ENCODE assay signal across 32 cellular contexts in the genomic region with DNA sequence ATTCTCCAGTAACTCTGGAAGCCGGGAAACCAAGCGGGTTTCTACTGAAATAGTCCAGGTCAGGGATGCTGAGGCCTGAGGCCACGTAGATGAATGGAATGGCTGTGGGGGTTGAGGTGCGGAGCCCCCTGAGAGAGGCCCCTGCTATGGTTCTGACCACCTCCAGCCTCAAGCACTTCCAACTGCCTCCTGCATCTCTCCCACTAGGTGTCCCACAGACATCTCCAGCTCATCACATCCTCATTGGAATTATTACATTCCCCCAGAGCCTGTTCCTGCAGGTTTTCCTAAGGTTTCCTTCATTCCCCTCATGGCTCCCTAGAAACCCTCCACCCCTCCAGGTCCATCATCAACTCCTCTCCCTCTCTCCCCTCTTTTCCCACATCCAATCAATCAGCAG. TPM values are rescaled to one million over a fixed set of nuclear protein-coding genes. Genes with fewer than 3 reads are reported as not detected.
A peak's percentile ranks its signal among the peaks of the same experiment; 100 is the strongest.
DNase-seq lines count a peak whose midpoint lies in the region; ATAC-seq and TF ChIP-seq lines count a peak whose summit lies in the region.
"Had no signal": no experiment of that assay in that cellular context is flagged by ENCODE, and none has a peak within 500 bp of the region (broad histone marks: within the 10 kb centered on the region; RNA-seq: fewer than 3 reads in every experiment).

No MANE protein-coding gene starts in this region.

- no peak overlapping the region for H3K56ac ChIP-seq in mesendoderm (ENCODE audit: low read length)

- H2AFZ ChIP-seq in PC-3 (ENCODE audit: low read length) = no peak overlapping the region
- H2AFZ ChIP-seq: neural progenitor cell had no signal

- H3K4me3 ChIP-seq in Caco-2 (ENCODE audit: low read depth, low read length) (no peak overlapping the region), PC-3 (ENCODE audit: low read length) (no peak overlapping the region), choroid plexus epithelial cell (ENCODE audit: low read depth, low read length) (no peak overlapping the region), mesendoderm (ENCODE audit: low read length) (no peak overlapping the region)
- H3K4me3 ChIP-seq: left lung, neural progenitor cell, pancreas, upper lobe of right lung had no signal

- H3K4me1 Mint-ChIP-seq in Caco-2 (ENCODE audit: low read depth, unreplicated experiment) = peaks cover 26% of the 10 kb centered on the region
- H3K4me1 Mint-ChIP-seq: CD4-positive, alpha-beta memory T cell had no signal

- no peaks in the 10 kb centered on the region for H3K36me3 Mint-ChIP-seq in Caco-2 (ENCODE audit: insufficient read depth, unreplicated experiment)
- H3K36me3 Mint-ChIP-seq: CD4-positive, alpha-beta memory T cell had no signal

- H3K9me3 Mint-ChIP-seq in Caco-2 (ENCODE audit: unreplicated experiment) = no peaks in the 10 kb centered on the region
- H3K9me3 Mint-ChIP-seq: CD4-positive, alpha-beta memory T cell; T-helper 1 cell treated with Interleukin-12 subunit alpha and Interleukin-12 subunit beta and Interleukin-4 antibody, amounts not matched to agents 30 μg/mL and 1 μg/mL, for 36 hours had no signal

- no peak overlapping the region for H3K4ac ChIP-seq in mesendoderm (ENCODE audit: low read depth, low read length)

- WGBS in mesendoderm (ENCODE audit: extremely low coverage, insufficient coverage, low lambda C conversion rate) = no CpG with 5 or more reads among the region's 4 CpGs

- intact Hi-C loops in Caco-2 (cut with micrococcal nuclease; ENCODE audit: unreplicated experiment) (no loop called here), PC-3 (cut with micrococcal nuclease) (no loop called here)

- no peak overlapping the region for H3K4me2 ChIP-seq in PC-3 (ENCODE audit: low read length)
- H3K4me2 ChIP-seq in mesendoderm (ENCODE audit: low read length) = no peak overlapping the region
- H3K4me2 ChIP-seq: KMS-11, neural progenitor cell had no signal

- CTCF ChIA-PET in Caco-2 (lab: Charles Lee) = interaction anchor here (0.9 kb wide), 1 partner anchor 82 kb away, joined by 3 read pairs; the partner anchor contains the start of genes NFYA and OARD1
- CTCF ChIA-PET in PC-3 (lab: Charles Lee) = interaction anchor here (0.5 kb wide), 1 partner anchor 113 kb away, joined by 3 read pairs; no protein-coding TSS in a partner anchor

- no peaks in the 10 kb centered on the region for H3K9me3 ChIP-seq in Caco-2
- no peaks in the 10 kb centered on the region for H3K9me3 ChIP-seq in PC-3 (ENCODE audit: low read length)
- H3K9me3 ChIP-seq: left lung, pancreas, upper lobe of right lung had no signal

- no peak overlapping the region for H2AK5ac ChIP-seq in mesendoderm (ENCODE audit: low read length)

- H3K9ac ChIP-seq in PC-3 (ENCODE audit: low read length) = no peak overlapping the region
- no peak overlapping the region for H3K9ac ChIP-seq in mesendoderm (ENCODE audit: low read length)
- H3K9ac ChIP-seq: KMS-11, neural progenitor cell had no signal

- H3K18ac ChIP-seq in mesendoderm (ENCODE audit: low read length) = no peak overlapping the region

- no peaks in the 10 kb centered on the region for H3K27me3 ChIP-seq in Caco-2 (replicated peaks; ENCODE audit: control insufficient read depth, insufficient read depth, low read length)
- H3K27me3 ChIP-seq in PC-3 (ENCODE audit: low read length) = no peaks in the 10 kb centered on the region
- H3K27me3 ChIP-seq in mesendoderm (ENCODE audit: insufficient read depth, low read length, poor library complexity) = no peaks in the 10 kb centered on the region
- H3K27me3 ChIP-seq: left lung, neural progenitor cell, pancreas, upper lobe of right lung had no signal

- no peak overlapping the region for H2BK15ac ChIP-seq in mesendoderm (replicated peaks; ENCODE audit: low read depth)

- no peaks in the 10 kb centered on the region for H4K20me1 ChIP-seq in PC-3 (ENCODE audit: low read length)

- DNase-seq in Caco-2 (peak in 1 of 2 experiments; percentile 26), PC-3 (no peak), choroid plexus epithelial cell (ENCODE audit: low read depth) (no peak), mesendoderm (peak; percentile 42), iPS-NIHi7 (ENCODE audit: extremely low spot score) (no peak), DMS79 (lab: John Stamatoyannopoulos, UW) (no peak)
- DNase-seq in activated CD8-positive, alpha-beta memory T cell treated with anti-CD3 and anti-CD28 coated beads, Interleukin-2, amount 50 U/mL, for 48 hours = no peak
- DNase-seq: activated CD4-positive, alpha-beta T cell treated with anti-CD3 and anti-CD28 coated beads, Interleukin-2, amount 50 U/mL, for 48 hours; activated naive CD4-positive, alpha-beta T cell; CD4-positive, alpha-beta memory T cell; glutamatergic neuron; left lung; NCI-H1417 treated with DMSO at 0.1 percent for 48 hours; NCI-H2081 treated with DMSO at 0.1 percent for 48 hours; NCI-H2227 treated with DMSO at 0.1 percent for 48 hours; NCI-H526 treated with DMSO at 0.1 percent for 48 hours; NK-92 treated with Interleukin-12 subunit alpha and Interleukin-12 subunit beta, amount 100 ng/mL, for 24 hours; pancreas; retina; Right ventricle myocardium superior; stimulated activated CD4-positive, alpha-beta T cell treated with anti-CD3 and anti-CD28 coated beads, Interleukin-1b, Interleukin-23, amount 100 ng/mL, for 48 hours; stimulated activated naive CD8-positive, alpha-beta T cell treated with anti-CD3 and anti-CD28 coated beads, Interleukin-15, Interleukin-2, amounts not matched to agents 100 U/mL and 50 U/mL, for 24 hours; upper lobe of right lung had no signal

- POLR2A ChIA-PET in Caco-2 (lab: Charles Lee) = no interaction called here
- POLR2A ChIA-PET in PC-3 (lab: Charles Lee; ENCODE audit: unreplicated experiment) = no interaction called here

- H3K27me3 Mint-ChIP-seq in Caco-2 (ENCODE audit: insufficient read depth, unreplicated experiment) = no peaks in the 10 kb centered on the region

- H2BK5ac ChIP-seq in mesendoderm (ENCODE audit: low read length) = no peak overlapping the region

- TF ChIP-seq CTCF in Caco-2 (IDR thresholded peaks at IDR 0.05; ENCODE audit: insufficient read depth in 1 of 2, low read depth in 1 of 2, low read length in 1 of 2, severe bottlenecking in 1 of 2, unreplicated experiment in 1 of 2) (peak; percentile 30 to 44), PC-3 (conservative IDR thresholded peaks at IDR 0.05; ENCODE audit: low read depth, low read length) (0 out of 2 replicates have a peak, but pooled peaks have one; percentile 30), choroid plexus epithelial cell (conservative IDR thresholded peaks at IDR 0.05; ENCODE audit: low read depth, low read length) (peak; percentile 20)

- H3K79me1 ChIP-seq in mesendoderm (ENCODE audit: low read length) = no peaks in the 10 kb centered on the region

- ATAC-seq in PC-3 (no peak), GM18511 (IDR thresholded peaks at IDR 0.05; ENCODE audit: unreplicated experiment) (no peak)
- ATAC-seq: activated CD4-positive, CD25-positive, alpha-beta regulatory T cell treated with anti-CD3 and anti-CD28 coated beads, Interleukin-2, amount 50 U/mL, for 24 hours; left lung; pancreas; SK-N-SH treated with all-trans-retinoic acid at 6 μM for 48 hours; stimulated activated naive CD8-positive, alpha-beta T cell treated with anti-CD3 and anti-CD28 coated beads, Interleukin-15, Interleukin-2, amounts not matched to agents 100 U/mL and 50 U/mL, for 24 hours; upper lobe of right lung had no signal

- no peaks in the 10 kb centered on the region for H3K36me3 ChIP-seq in Caco-2 (ENCODE audit: control insufficient read depth, insufficient read depth, low read length)
- no peaks in the 10 kb centered on the region for H3K36me3 ChIP-seq in PC-3 (ENCODE audit: low read depth, low read length)
- H3K36me3 ChIP-seq in mesendoderm (ENCODE audit: control insufficient read depth, insufficient read depth, low read length) = no peaks in the 10 kb centered on the region
- H3K36me3 ChIP-seq: left lung, neural progenitor cell, pancreas, upper lobe of right lung had no signal

- no peaks in the 10 kb centered on the region for H3F3A ChIP-seq in PC-3 (ENCODE audit: low read length, unreplicated experiment)

- BruUV-seq in Caco-2 (replicated peaks; lab: Mats Ljungman, UMichigan) (no TSS peak), PC-3 (replicated peaks; lab: Mats Ljungman, UMichigan) (no TSS peak)

- H3K79me2 ChIP-seq in PC-3 (ENCODE audit: low read length) = no peaks in the 10 kb centered on the region
- H3K79me2 ChIP-seq in mesendoderm (ENCODE audit: control insufficient read depth, insufficient read depth, low read length) = no peaks in the 10 kb centered on the region

- no peak overlapping the region for H2BK120ac ChIP-seq in mesendoderm (ENCODE audit: low read depth, low read length)

- H3K4me1 ChIP-seq in Caco-2 = peaks cover 21% of the 10 kb centered on the region
- H3K4me1 ChIP-seq in PC-3 (ENCODE audit: insufficient read depth, low read length) = no peaks in the 10 kb centered on the region; the same call in 1 of the 2 replicates
- no peaks in the 10 kb centered on the region for H3K4me1 ChIP-seq in mesendoderm (ENCODE audit: control insufficient read depth, low read depth, low read length)
- H3K4me1 ChIP-seq: left lung, upper lobe of right lung had no signal

- H3K4me3 Mint-ChIP-seq in Caco-2 (ENCODE audit: unreplicated experiment) = no peak overlapping the region
- H3K4me3 Mint-ChIP-seq: CD4-positive, alpha-beta memory T cell; neural progenitor cell; T-helper 1 cell treated with Interleukin-12 subunit alpha and Interleukin-12 subunit beta and Interleukin-4 antibody, amounts not matched to agents 30 μg/mL and 1 μg/mL, for 36 hours had no signal

- no peak overlapping the region for H3K27ac ChIP-seq in PC-3 (ENCODE audit: low read length)
- H3K27ac ChIP-seq in mesendoderm (ENCODE audit: low read depth, low read length) = no peak overlapping the region
- H3K27ac ChIP-seq: KMS-11, left lung, neural progenitor cell, pancreas, upper lobe of right lung had no signal

- no peak overlapping the region for H4K5ac ChIP-seq in mesendoderm (ENCODE audit: low read length)

- no peak overlapping the region for H3K27ac Mint-ChIP-seq in Caco-2 (ENCODE audit: unreplicated experiment)
- H3K27ac Mint-ChIP-seq: CD4-positive, alpha-beta memory T cell; T-helper 1 cell treated with Interleukin-12 subunit alpha and Interleukin-12 subunit beta and Interleukin-4 antibody, amounts not matched to agents 30 μg/mL and 1 μg/mL, for 36 hours had no signal

- H3K23ac ChIP-seq in mesendoderm (ENCODE audit: low read length) = no peak overlapping the region

- H3K9me2 ChIP-seq in PC-3 (replicated peaks; ENCODE audit: low read length) = no peaks in the 10 kb centered on the region

- H4K8ac ChIP-seq in mesendoderm (ENCODE audit: low read depth, low read length) = no peak overlapping the region

RNA-seq across cellular contexts. Expression of gene UNC5CL, which starts 48.7 kb away (rescaled TPM):
- total RNA-seq in Caco-2 (2022) = 4.5 and 5.5 TPM in 2 replicates
- total RNA-seq in PC-3 (2014; rRNA removed) = 0.58 and 1.4 TPM in 2 replicates
- polyA plus RNA-seq in mesendoderm (2013, experiment 1 of 2) = 0.53 TPM
- polyA plus RNA-seq in mesendoderm (2013, experiment 2 of 2) = 0.42 TPM

RNA-seq across cellular contexts. Expression of gene TSPO2, which starts 52.0 kb away (rescaled TPM):
- total RNA-seq in Caco-2 (2022) = 0.49 and 0.61 TPM in 2 replicates
- total RNA-seq in PC-3 (2014; rRNA removed) = not detected in 2 replicates
- polyA plus RNA-seq in mesendoderm (2013, experiment 1 of 2) = not detected
- not detected for polyA plus RNA-seq in mesendoderm (2013, experiment 2 of 2)
- total RNA-seq: CD4-positive, alpha-beta memory T cell; Daoy; left lung; mesenteric fat pad; Right ventricle myocardium superior; temporal lobe; upper lobe of right lung had no signal
- polyA plus RNA-seq: CD4-positive, alpha-beta memory T cell had no signal
